Comparison of ENCODE assay signal across 1 cellular context in genomic region chr9:4662989-4663792, GRCh38.
TF ChIP-seq lines count a peak whose summit lies in the region.

No MANE protein-coding gene starts in this region.

TF ChIP-seq in HepG2, 621 proteins besides CTCF, POLR2A, EP300 and RAD21 (continues in another document):
- no peak for TF ChIP-seq ZNF296 (CRISPR knock-in tag; conservative IDR thresholded peaks at IDR 0.05)
- TF ChIP-seq NR2F6 (IDR thresholded peaks at IDR 0.05), result no peak
- no peak for TF ChIP-seq NR2F6 (CRISPR knock-in tag; IDR thresholded peaks at IDR 0.05)
- TF ChIP-seq MATR3 (CRISPR knock-in tag; IDR thresholded peaks at IDR 0.05), result no peak
- peak; percentile 61; the same call in 1 of the 2 replicates for TF ChIP-seq ZXDC (CRISPR knock-in tag; IDR thresholded peaks at IDR 0.05)
- no peak for TF ChIP-seq ZNF652 (CRISPR knock-in tag; IDR thresholded peaks at IDR 0.05; ENCODE audit: borderline replicate concordance, low read depth)
- TF ChIP-seq HDAC2 (CRISPR knock-in tag; IDR thresholded peaks at IDR 0.05), result peak; percentile 35; the same call in 1 of the 2 replicates
- TF ChIP-seq ZNF3 (CRISPR knock-in tag; IDR thresholded peaks at IDR 0.05), result no peak
- TF ChIP-seq PHF20 (CRISPR knock-in tag; IDR thresholded peaks at IDR 0.05), result peak; percentile 28; the same call in 1 of the 2 replicates
- no peak for TF ChIP-seq NKX3-1 (CRISPR knock-in tag; IDR thresholded peaks at IDR 0.05)
- TF ChIP-seq MAF1 (CRISPR knock-in tag; IDR thresholded peaks at IDR 0.05; ENCODE audit: borderline replicate concordance), result no peak
- no peak for TF ChIP-seq ZZZ3 (CRISPR knock-in tag; IDR thresholded peaks at IDR 0.05; ENCODE audit: borderline replicate concordance)
- TF ChIP-seq PBX3 (CRISPR knock-in tag; IDR thresholded peaks at IDR 0.05; ENCODE audit: borderline replicate concordance), result no peak
- 0 out of 2 replicates have a peak, but pooled peaks have one; percentile 48 for TF ChIP-seq MYC (CRISPR knock-in tag; IDR thresholded peaks at IDR 0.05; ENCODE audit: borderline replicate concordance)
- TF ChIP-seq SIX4 (CRISPR knock-in tag; IDR thresholded peaks at IDR 0.05), result 0 out of 2 replicates have a peak, but pooled peaks have one; percentile 5
- no peak for TF ChIP-seq SKI (IDR thresholded peaks at IDR 0.05; ENCODE audit: partially characterized antibody)
- TF ChIP-seq MXD1 (CRISPR knock-in tag; IDR thresholded peaks at IDR 0.05), result 0 out of 2 replicates have a peak, but pooled peaks have one; percentile 71
- no peak for TF ChIP-seq ZKSCAN8 (CRISPR knock-in tag; IDR thresholded peaks at IDR 0.05; ENCODE audit: borderline replicate concordance)
- TF ChIP-seq BRD4 (CRISPR knock-in tag; IDR thresholded peaks at IDR 0.05), result no peak
- peak; percentile 58; the same call in 1 of the 2 replicates for TF ChIP-seq CEBPB (IDR thresholded peaks at IDR 0.05; ENCODE audit: borderline replicate concordance, low read depth, low read length)
- peak; percentile 2; the same call in 1 of the 2 replicates for TF ChIP-seq ZSCAN25 (CRISPR knock-in tag; IDR thresholded peaks at IDR 0.05)
- TF ChIP-seq ELF3 (CRISPR knock-in tag; IDR thresholded peaks at IDR 0.05), result peak; percentile 52; the same call in 1 of the 2 replicates
- peak; percentile 28 for TF ChIP-seq DRAP1 (CRISPR knock-in tag; IDR thresholded peaks at IDR 0.05)
- TF ChIP-seq ATRX (CRISPR knock-in tag; IDR thresholded peaks at IDR 0.05; ENCODE audit: borderline replicate concordance), result no peak
- TF ChIP-seq NFYC (CRISPR knock-in tag; IDR thresholded peaks at IDR 0.05), result peak; percentile 11; the same call in 1 of the 2 replicates
- 0 out of 2 replicates have a peak, but pooled peaks have one; percentile 13 for TF ChIP-seq ARID2 (CRISPR knock-in tag; IDR thresholded peaks at IDR 0.05; ENCODE audit: borderline replicate concordance)
- peak; percentile 39; the same call in 1 of the 2 replicates for TF ChIP-seq YEATS2 (CRISPR knock-in tag; IDR thresholded peaks at IDR 0.05; ENCODE audit: borderline replicate concordance)
- no peak for TF ChIP-seq MIXL1 (CRISPR knock-in tag; IDR thresholded peaks at IDR 0.05)
- TF ChIP-seq STAT5B (CRISPR knock-in tag; IDR thresholded peaks at IDR 0.05), result 0 out of 2 replicates have a peak, but pooled peaks have one; percentile 7
- 0 out of 2 replicates have a peak, but pooled peaks have one; percentile 20 for TF ChIP-seq ZNF614 (CRISPR knock-in tag; IDR thresholded peaks at IDR 0.05; ENCODE audit: borderline replicate concordance)
- TF ChIP-seq PATZ1 (CRISPR knock-in tag; IDR thresholded peaks at IDR 0.05), result no peak
- no peak for TF ChIP-seq ZNF207 (IDR thresholded peaks at IDR 0.05; ENCODE audit: borderline replicate concordance)
- TF ChIP-seq ZBTB25 (CRISPR knock-in tag; IDR thresholded peaks at IDR 0.05), result no peak
- no peak for TF ChIP-seq ZNF639 (CRISPR knock-in tag; conservative IDR thresholded peaks at IDR 0.05)
- no peak for TF ChIP-seq KDM4B (CRISPR knock-in tag; IDR thresholded peaks at IDR 0.05)
- 0 out of 2 replicates have a peak, but pooled peaks have one; percentile 6 for TF ChIP-seq ZNF274 (CRISPR knock-in tag; IDR thresholded peaks at IDR 0.05)
- TF ChIP-seq SAP130 (CRISPR knock-in tag; IDR thresholded peaks at IDR 0.05; ENCODE audit: low read depth), result peak; percentile 9; the same call in 1 of the 2 replicates
- no peak for TF ChIP-seq ZC3H4 (CRISPR knock-in tag; IDR thresholded peaks at IDR 0.05; ENCODE audit: borderline replicate concordance)
- TF ChIP-seq ZNF138 (CRISPR knock-in tag; IDR thresholded peaks at IDR 0.05; ENCODE audit: low read depth), result no peak
- TF ChIP-seq HIVEP1 (CRISPR knock-in tag; IDR thresholded peaks at IDR 0.05), result no peak
- no peak for TF ChIP-seq ZNF746 (CRISPR knock-in tag; IDR thresholded peaks at IDR 0.05)
- no peak for TF ChIP-seq MEF2D (CRISPR knock-in tag; IDR thresholded peaks at IDR 0.05)
- no peak for TF ChIP-seq CBX1 (IDR thresholded peaks at IDR 0.05; ENCODE audit: low read depth)
- TF ChIP-seq AHR (CRISPR knock-in tag; IDR thresholded peaks at IDR 0.05), result no peak
- TF ChIP-seq ZBED4 (CRISPR knock-in tag; IDR thresholded peaks at IDR 0.05; ENCODE audit: borderline replicate concordance), result peak; percentile 0; the same call in 1 of the 2 replicates
- TF ChIP-seq JUND (CRISPR knock-in tag; IDR thresholded peaks at IDR 0.05), result no peak
- no peak for TF ChIP-seq CREBL2 (CRISPR knock-in tag; IDR thresholded peaks at IDR 0.05; ENCODE audit: borderline replicate concordance)
- no peak for TF ChIP-seq ZNF546 (CRISPR knock-in tag; conservative IDR thresholded peaks at IDR 0.05)
- no peak for TF ChIP-seq JUNB (CRISPR knock-in tag; IDR thresholded peaks at IDR 0.05; ENCODE audit: borderline replicate concordance)
- no peak for TF ChIP-seq SMAD3 (CRISPR knock-in tag; IDR thresholded peaks at IDR 0.05)
- no peak for TF ChIP-seq WIZ (CRISPR knock-in tag; IDR thresholded peaks at IDR 0.05)
- TF ChIP-seq ZBTB7B (CRISPR knock-in tag; IDR thresholded peaks at IDR 0.05), result no peak; the same call in 1 of the 2 replicates
- TF ChIP-seq ZNF558 (CRISPR knock-in tag; IDR thresholded peaks at IDR 0.05; ENCODE audit: borderline replicate concordance), result peak; percentile 70; the same call in 1 of the 2 replicates
- no peak; the same call in 1 of the 2 replicates for TF ChIP-seq CBX5 (CRISPR knock-in tag; IDR thresholded peaks at IDR 0.05; ENCODE audit: borderline replicate concordance)
- TF ChIP-seq BCL6 (CRISPR knock-in tag; IDR thresholded peaks at IDR 0.05), result no peak
- TF ChIP-seq SP1 (IDR thresholded peaks at IDR 0.05), result no peak
- TF ChIP-seq SP1 (CRISPR knock-in tag; IDR thresholded peaks at IDR 0.05), result 0 out of 2 replicates have a peak, but pooled peaks have one; percentile 8
- peak; percentile 10; the same call in 1 of the 2 replicates for TF ChIP-seq HNRNPL (IDR thresholded peaks at IDR 0.05; ENCODE audit: low read depth, low read length)
- no peak for TF ChIP-seq CCAR2 (optimal IDR thresholded peaks at IDR 0.05; ENCODE audit: low read depth, low read length)
- TF ChIP-seq SP5 (CRISPR knock-in tag; IDR thresholded peaks at IDR 0.05; ENCODE audit: borderline replicate concordance, low read depth), result no peak
- TF ChIP-seq MED1 (CRISPR knock-in tag; IDR thresholded peaks at IDR 0.05), result peak; percentile 19; the same call in 1 of the 2 replicates
- peak; percentile 1; the same call in 1 of the 2 replicates for TF ChIP-seq ETV5 (CRISPR knock-in tag; IDR thresholded peaks at IDR 0.05; ENCODE audit: borderline replicate concordance)
- TF ChIP-seq ZSCAN21 (CRISPR knock-in tag; IDR thresholded peaks at IDR 0.05; ENCODE audit: borderline replicate concordance), result no peak
- no peak for TF ChIP-seq FOXK2 (IDR thresholded peaks at IDR 0.05)
- TF ChIP-seq ZMYM3 (CRISPR knock-in tag; IDR thresholded peaks at IDR 0.05), result no peak
- no peak; the same call in 1 of the 2 replicates for TF ChIP-seq ZNF317 (CRISPR knock-in tag; IDR thresholded peaks at IDR 0.05)
- TF ChIP-seq TP53 (CRISPR knock-in tag; conservative IDR thresholded peaks at IDR 0.05), result no peak
- TF ChIP-seq HES4 (CRISPR knock-in tag; IDR thresholded peaks at IDR 0.05; ENCODE audit: borderline replicate concordance), result no peak
